ENCODE assay signal across 11 cellular contexts in the genomic region with DNA sequence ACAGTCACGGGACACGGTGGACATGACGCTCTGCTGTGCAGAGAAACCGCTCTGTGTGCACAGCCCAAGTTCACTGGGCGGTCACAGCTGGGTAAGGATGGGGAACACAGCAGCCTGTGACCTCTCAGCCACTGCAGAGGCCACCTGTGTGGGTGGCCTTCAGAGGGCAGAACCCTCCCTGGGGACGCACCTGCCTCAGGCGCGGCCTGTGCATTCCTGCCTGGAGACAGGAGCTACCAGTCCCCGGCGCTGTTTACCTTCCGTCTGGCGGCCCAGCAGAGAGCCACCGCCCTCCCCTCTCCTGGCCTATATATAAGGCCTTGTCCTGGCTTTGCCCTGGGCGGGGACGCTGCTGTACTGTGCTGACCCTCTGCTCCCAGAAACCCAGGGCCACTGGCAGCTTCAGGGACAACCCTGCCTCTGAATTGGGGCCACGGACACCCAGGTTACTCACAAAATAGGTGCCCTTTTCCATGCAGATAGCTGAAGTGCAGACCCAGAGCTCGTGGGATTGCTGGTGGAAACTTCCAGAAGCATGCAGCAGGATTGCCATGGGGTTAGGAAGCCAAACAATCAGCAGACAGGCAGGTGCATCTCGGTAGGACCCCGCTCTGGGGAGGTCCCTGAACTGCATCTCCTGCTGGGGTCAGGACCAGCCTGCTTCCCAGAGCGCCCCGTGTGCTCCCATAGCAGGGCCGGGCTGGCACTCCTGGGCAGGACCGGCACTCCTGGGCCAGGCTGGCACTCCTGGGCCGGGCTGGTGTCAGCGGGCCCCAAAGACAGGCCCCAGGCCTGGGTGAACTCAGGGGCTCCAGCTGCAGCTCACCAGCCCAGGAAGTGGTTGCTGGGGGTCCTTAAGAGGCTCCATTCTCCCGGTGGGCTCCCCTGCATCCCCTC.
A peak's percentile ranks its signal among the peaks of the same experiment; 100 is the strongest.
DNase-seq lines count a peak whose midpoint lies in the region; ATAC-seq and TF ChIP-seq lines count a peak whose summit lies in the region.
"Had no signal": no experiment of that assay in that cellular context is flagged by ENCODE, and none has a peak within 500 bp of the region (broad histone marks: within the 10 kb centered on the region; RNA-seq: fewer than 3 reads in every experiment).

No MANE protein-coding gene starts in this region.

- H3K4me1 ChIP-seq in lung (ENCODE audit: control insufficient read depth in 2 of 2, insufficient read depth in 2 of 2, low read length in 2 of 2), result peaks cover 0 to 33% of the 10 kb centered on the region in 2 donors
- H3K4me1 ChIP-seq in CD8-positive, alpha-beta memory T cell (ENCODE audit: insufficient read depth, low read length), result no peaks in the 10 kb centered on the region
- H3K4me1 ChIP-seq: HAP-1 had no signal

- peaks cover 0 to 2% (median 0%) of the 10 kb centered on the region in 3 donors for H3K4me1 Mint-ChIP-seq in CD8-positive, alpha-beta memory T cell

- H3K9me3 ChIP-seq in lung (ENCODE audit: control insufficient read depth in 2 of 2, insufficient read depth in 1 of 2, low read length in 1 of 2), result no peaks in the 10 kb centered on the region
- H3K9me3 ChIP-seq in CD8-positive, alpha-beta memory T cell (ENCODE audit: low read length), result no peaks in the 10 kb centered on the region
- H3K9me3 ChIP-seq: HAP-1 had no signal

- no peaks in the 10 kb centered on the region for H3K36me3 ChIP-seq in lung (ENCODE audit: control insufficient read depth in 2 of 2, insufficient read depth in 2 of 2, low read length in 2 of 2)
- H3K36me3 ChIP-seq in CD8-positive, alpha-beta memory T cell (ENCODE audit: insufficient read depth, low read length), result no peaks in the 10 kb centered on the region
- H3K36me3 ChIP-seq: HAP-1 had no signal

- POLR2A ChIA-PET in CD8-positive, alpha-beta memory T cell (lab: Charles Lee), result no interaction called here

- peaks cover 2 to 4% of the 10 kb centered on the region in 2 donors for H3K27me3 Mint-ChIP-seq in CD8-positive, alpha-beta memory T cell

- no peaks in the 10 kb centered on the region for H3K36me3 Mint-ChIP-seq in CD8-positive, alpha-beta memory T cell
- H3K36me3 Mint-ChIP-seq: brain had no signal

- CTCF ChIA-PET in CD8-positive, alpha-beta memory T cell (lab: Charles Lee), result no interaction called here

- H3K4me3 Mint-ChIP-seq in CD8-positive, alpha-beta memory T cell, result no peak overlapping the region

- peak; percentile 48 for ATAC-seq in lung (ENCODE audit: insufficient read depth, low FRiP score)
- no peak for ATAC-seq in HG03280 (IDR thresholded peaks at IDR 0.05; ENCODE audit: unreplicated experiment)

- H3K9me3 Mint-ChIP-seq in CD8-positive, alpha-beta memory T cell, result no peaks in the 10 kb centered on the region

- H3K4me3 ChIP-seq in LNCaP clone FGC (ENCODE audit: low read depth, low read length), result no peak overlapping the region; the same call in 1 of the 2 replicates
- H3K4me3 ChIP-seq in lung, result no peak overlapping the region
- H3K4me3 ChIP-seq in CD8-positive, alpha-beta memory T cell (ENCODE audit: low read length), result no peak overlapping the region
- H3K4me3 ChIP-seq: HAP-1 had no signal

- no peak overlapping the region for H3K27ac Mint-ChIP-seq in CD8-positive, alpha-beta memory T cell

- DNase-seq in LNCaP clone FGC (ENCODE audit: low read depth) (peak; percentile 81), lung (ENCODE audit: low spot score) (peak; percentile 85), foreskin melanocyte (no peak), NCI-H524 (lab: John Stamatoyannopoulos, UW) (no peak)
- no peak for DNase-seq in CD8-positive, alpha-beta memory T cell
- DNase-seq: activated CD4-positive, CD25-positive, alpha-beta regulatory T cell had no signal

- no peaks in the 10 kb centered on the region for H3K27me3 ChIP-seq in lung (ENCODE audit: control insufficient read depth, insufficient read depth)
- no peaks in the 10 kb centered on the region for H3K27me3 ChIP-seq in CD8-positive, alpha-beta memory T cell (ENCODE audit: insufficient read depth, low read length, poor library complexity, severe bottlenecking)

- H3K27ac ChIP-seq in 22Rv1, result peak overlapping the region; percentile 71
- peak overlapping the region; percentile 100 for H3K27ac ChIP-seq in VCaP
- peak overlapping the region in 1 of 2 donors; percentile 77 for H3K27ac ChIP-seq in lung (ENCODE audit: low read depth in 1 of 2, low read length in 1 of 2)
- H3K27ac ChIP-seq in CD8-positive, alpha-beta memory T cell (ENCODE audit: low read depth, low read length), result no peak overlapping the region

- 66 to 83% methylated on average over 25 to 26 of the region's 26 CpGs for WGBS in lung, 2 donors

- TF ChIP-seq CTCF in 22Rv1 (IDR thresholded peaks at IDR 0.05) (0 out of 2 replicates have a peak, but pooled peaks have one; percentile 8), LNCaP clone FGC (IDR thresholded peaks at IDR 0.05; ENCODE audit: control insufficient read depth, extremely low read depth, insufficient read depth) (0 out of 2 replicates have a peak, but pooled peaks have one; percentile 11), VCaP (conservative IDR thresholded peaks at IDR 0.05) (peak; percentile 47), lung (IDR thresholded peaks at IDR 0.05; ENCODE audit: control extremely low read depth, extremely low read depth) (no peak)

Comparison
In these comparisons a context has a peak if more than half of its experiments do, and no peak if none do; other contexts are left out.
1. DNase-seq: peak in LNCaP clone FGC (single experiment) and lung (single experiment); none in CD8-positive, alpha-beta memory T cell (0 of 5), foreskin melanocyte (single experiment) and NCI-H524 (0 of 2).